ENCODE assay signal across 8 cellular contexts in genomic region chr15:100671858-100672543, GRCh38.
A peak's percentile ranks its signal among the peaks of the same experiment; 100 is the strongest.
DNase-seq lines count a peak whose midpoint lies in the region; ATAC-seq and TF ChIP-seq lines count a peak whose summit lies in the region.

No MANE protein-coding gene starts in this region.

- ATAC-seq in GM21423 (IDR thresholded peaks at IDR 0.05; ENCODE audit: unreplicated experiment) = no peak

- peaks cover 3% of the 10 kb centered on the region for H3K9me3 Mint-ChIP-seq in progenitor cell of endocrine pancreas (ENCODE audit: low read depth)

- H3K27me3 Mint-ChIP-seq in progenitor cell of endocrine pancreas = peaks cover 4% of the 10 kb centered on the region

- peak; percentile 48; the same call in 2 of the 3 replicates for TF ChIP-seq CTCF in GM12872 (IDR thresholded peaks at IDR 0.05; ENCODE audit: insufficient read depth, low read depth, low read length)
- peak; percentile 71 for TF ChIP-seq CTCF in epithelial cell of proximal tubule (conservative IDR thresholded peaks at IDR 0.05; ENCODE audit: low read depth, low read length)
- TF ChIP-seq CTCF in progenitor cell of endocrine pancreas (IDR thresholded peaks at IDR 0.05; ENCODE audit: unreplicated experiment) = peak; percentile 63

- peak overlapping the region; percentile 32 for H3K4me3 ChIP-seq in epithelial cell of proximal tubule (ENCODE audit: low read depth, low read length)

- no peak overlapping the region for H3K4me3 Mint-ChIP-seq in progenitor cell of endocrine pancreas (ENCODE audit: low read depth)

- H3K36me3 Mint-ChIP-seq in progenitor cell of endocrine pancreas (ENCODE audit: insufficient read depth) = peaks cover 2% of the 10 kb centered on the region

- no peaks in the 10 kb centered on the region for H3K4me1 Mint-ChIP-seq in progenitor cell of endocrine pancreas (ENCODE audit: low read depth)

- no peak overlapping the region for H3K27ac Mint-ChIP-seq in progenitor cell of endocrine pancreas

- DNase-seq in NOMO-1 treated with DMSO at 0.1 percent for 48 hours (lab: John Stamatoyannopoulos, UW; ENCODE audit: unreplicated experiment) (peak; percentile 49), epithelial cell of proximal tubule (ENCODE audit: low read depth) (no peak), progenitor cell of endocrine pancreas (ENCODE audit: low spot score, unreplicated experiment) (no peak), NCI-H1417 (lab: John Stamatoyannopoulos, UW) (no peak), NCI-H345 (lab: John Stamatoyannopoulos, UW) (no peak)
- no peak for DNase-seq in effector CD8-positive, alpha-beta T cell (lab: John Stamatoyannopoulos, UW)
